ENCODE assay signal across 1 cellular context in the genomic region with DNA sequence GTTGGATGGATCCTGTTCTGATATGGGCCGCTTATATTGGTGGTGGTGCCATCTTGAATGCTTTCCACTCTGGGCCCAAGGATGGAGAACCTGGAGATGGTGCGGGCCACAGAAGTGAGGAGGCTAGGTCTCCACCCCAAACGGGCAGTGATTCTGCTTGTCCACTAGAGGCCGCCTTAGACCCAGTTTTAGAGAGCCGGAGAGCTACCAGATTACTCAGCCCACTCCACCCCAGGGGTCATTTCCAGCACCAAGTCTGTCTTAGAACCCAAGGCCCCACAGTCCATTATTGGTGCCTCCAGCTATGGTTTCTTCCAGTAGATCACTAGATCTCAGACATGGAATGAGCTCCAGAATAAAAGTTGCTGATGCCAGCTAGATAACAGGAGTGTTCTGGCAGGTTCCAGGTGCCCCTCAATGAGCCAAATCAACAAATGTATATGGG.
TF ChIP-seq lines count a peak whose summit lies in the region.

No MANE protein-coding gene starts in this region.

TF ChIP-seq in K562, 482 proteins besides CTCF, POLR2A, EP300 and RAD21 (continued from another document and continues in another):
- TF ChIP-seq, protein P1, sequence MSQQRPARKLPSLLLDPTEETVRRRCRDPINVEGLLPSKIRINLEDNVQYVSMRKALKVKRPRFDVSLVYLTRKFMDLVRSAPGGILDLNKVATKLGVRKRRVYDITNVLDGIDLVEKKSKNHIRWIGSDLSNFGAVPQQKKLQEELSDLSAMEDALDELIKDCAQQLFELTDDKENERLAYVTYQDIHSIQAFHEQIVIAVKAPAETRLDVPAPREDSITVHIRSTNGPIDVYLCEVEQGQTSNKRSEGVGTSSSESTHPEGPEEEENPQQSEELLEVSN (IDR thresholded peaks at IDR 0.05; ENCODE audit: borderline replicate concordance in 1 of 2, extremely low read depth in 1 of 2, insufficient read depth in 1 of 2, insufficient read length in 1 of 2, low read depth in 1 of 2, low read length in 1 of 2, poor library complexity in 1 of 2, severe bottlenecking in 1 of 2), result no peak
- TF ChIP-seq, protein P2, sequence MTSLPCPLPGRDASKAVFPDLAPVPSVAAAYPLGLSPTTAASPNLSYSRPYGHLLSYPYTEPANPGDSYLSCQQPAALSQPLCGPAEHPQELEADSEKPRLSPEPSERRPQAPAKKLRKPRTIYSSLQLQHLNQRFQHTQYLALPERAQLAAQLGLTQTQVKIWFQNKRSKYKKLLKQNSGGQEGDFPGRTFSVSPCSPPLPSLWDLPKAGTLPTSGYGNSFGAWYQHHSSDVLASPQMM (CRISPR knock-in tag; IDR thresholded peaks at IDR 0.05), result no peak
- TF ChIP-seq TCF3 (CRISPR knock-in tag; IDR thresholded peaks at IDR 0.05), result peak; percentile 14; the same call in 1 of the 2 replicates
- TF ChIP-seq, protein P3, sequence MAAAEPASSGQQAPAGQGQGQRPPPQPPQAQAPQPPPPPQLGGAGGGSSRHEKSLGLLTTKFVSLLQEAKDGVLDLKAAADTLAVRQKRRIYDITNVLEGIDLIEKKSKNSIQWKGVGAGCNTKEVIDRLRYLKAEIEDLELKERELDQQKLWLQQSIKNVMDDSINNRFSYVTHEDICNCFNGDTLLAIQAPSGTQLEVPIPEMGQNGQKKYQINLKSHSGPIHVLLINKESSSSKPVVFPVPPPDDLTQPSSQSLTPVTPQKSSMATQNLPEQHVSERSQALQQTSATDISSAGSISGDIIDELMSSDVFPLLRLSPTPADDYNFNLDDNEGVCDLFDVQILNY (CRISPR knock-in tag; IDR thresholded peaks at IDR 0.05), result no peak
- no peak for TF ChIP-seq MECOM (CRISPR knock-in tag; IDR thresholded peaks at IDR 0.05)
- peak; percentile 49; the same call in 1 of the 2 replicates for TF ChIP-seq NBN (IDR thresholded peaks at IDR 0.05; ENCODE audit: low read depth)
- TF ChIP-seq, protein P4, sequence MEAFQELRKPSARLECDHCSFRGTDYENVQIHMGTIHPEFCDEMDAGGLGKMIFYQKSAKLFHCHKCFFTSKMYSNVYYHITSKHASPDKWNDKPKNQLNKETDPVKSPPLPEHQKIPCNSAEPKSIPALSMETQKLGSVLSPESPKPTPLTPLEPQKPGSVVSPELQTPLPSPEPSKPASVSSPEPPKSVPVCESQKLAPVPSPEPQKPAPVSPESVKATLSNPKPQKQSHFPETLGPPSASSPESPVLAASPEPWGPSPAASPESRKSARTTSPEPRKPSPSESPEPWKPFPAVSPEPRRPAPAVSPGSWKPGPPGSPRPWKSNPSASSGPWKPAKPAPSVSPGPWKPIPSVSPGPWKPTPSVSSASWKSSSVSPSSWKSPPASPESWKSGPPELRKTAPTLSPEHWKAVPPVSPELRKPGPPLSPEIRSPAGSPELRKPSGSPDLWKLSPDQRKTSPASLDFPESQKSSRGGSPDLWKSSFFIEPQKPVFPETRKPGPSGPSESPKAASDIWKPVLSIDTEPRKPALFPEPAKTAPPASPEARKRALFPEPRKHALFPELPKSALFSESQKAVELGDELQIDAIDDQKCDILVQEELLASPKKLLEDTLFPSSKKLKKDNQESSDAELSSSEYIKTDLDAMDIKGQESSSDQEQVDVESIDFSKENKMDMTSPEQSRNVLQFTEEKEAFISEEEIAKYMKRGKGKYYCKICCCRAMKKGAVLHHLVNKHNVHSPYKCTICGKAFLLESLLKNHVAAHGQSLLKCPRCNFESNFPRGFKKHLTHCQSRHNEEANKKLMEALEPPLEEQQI (IDR thresholded peaks at IDR 0.05), result no peak
- TF ChIP-seq, protein P5, sequence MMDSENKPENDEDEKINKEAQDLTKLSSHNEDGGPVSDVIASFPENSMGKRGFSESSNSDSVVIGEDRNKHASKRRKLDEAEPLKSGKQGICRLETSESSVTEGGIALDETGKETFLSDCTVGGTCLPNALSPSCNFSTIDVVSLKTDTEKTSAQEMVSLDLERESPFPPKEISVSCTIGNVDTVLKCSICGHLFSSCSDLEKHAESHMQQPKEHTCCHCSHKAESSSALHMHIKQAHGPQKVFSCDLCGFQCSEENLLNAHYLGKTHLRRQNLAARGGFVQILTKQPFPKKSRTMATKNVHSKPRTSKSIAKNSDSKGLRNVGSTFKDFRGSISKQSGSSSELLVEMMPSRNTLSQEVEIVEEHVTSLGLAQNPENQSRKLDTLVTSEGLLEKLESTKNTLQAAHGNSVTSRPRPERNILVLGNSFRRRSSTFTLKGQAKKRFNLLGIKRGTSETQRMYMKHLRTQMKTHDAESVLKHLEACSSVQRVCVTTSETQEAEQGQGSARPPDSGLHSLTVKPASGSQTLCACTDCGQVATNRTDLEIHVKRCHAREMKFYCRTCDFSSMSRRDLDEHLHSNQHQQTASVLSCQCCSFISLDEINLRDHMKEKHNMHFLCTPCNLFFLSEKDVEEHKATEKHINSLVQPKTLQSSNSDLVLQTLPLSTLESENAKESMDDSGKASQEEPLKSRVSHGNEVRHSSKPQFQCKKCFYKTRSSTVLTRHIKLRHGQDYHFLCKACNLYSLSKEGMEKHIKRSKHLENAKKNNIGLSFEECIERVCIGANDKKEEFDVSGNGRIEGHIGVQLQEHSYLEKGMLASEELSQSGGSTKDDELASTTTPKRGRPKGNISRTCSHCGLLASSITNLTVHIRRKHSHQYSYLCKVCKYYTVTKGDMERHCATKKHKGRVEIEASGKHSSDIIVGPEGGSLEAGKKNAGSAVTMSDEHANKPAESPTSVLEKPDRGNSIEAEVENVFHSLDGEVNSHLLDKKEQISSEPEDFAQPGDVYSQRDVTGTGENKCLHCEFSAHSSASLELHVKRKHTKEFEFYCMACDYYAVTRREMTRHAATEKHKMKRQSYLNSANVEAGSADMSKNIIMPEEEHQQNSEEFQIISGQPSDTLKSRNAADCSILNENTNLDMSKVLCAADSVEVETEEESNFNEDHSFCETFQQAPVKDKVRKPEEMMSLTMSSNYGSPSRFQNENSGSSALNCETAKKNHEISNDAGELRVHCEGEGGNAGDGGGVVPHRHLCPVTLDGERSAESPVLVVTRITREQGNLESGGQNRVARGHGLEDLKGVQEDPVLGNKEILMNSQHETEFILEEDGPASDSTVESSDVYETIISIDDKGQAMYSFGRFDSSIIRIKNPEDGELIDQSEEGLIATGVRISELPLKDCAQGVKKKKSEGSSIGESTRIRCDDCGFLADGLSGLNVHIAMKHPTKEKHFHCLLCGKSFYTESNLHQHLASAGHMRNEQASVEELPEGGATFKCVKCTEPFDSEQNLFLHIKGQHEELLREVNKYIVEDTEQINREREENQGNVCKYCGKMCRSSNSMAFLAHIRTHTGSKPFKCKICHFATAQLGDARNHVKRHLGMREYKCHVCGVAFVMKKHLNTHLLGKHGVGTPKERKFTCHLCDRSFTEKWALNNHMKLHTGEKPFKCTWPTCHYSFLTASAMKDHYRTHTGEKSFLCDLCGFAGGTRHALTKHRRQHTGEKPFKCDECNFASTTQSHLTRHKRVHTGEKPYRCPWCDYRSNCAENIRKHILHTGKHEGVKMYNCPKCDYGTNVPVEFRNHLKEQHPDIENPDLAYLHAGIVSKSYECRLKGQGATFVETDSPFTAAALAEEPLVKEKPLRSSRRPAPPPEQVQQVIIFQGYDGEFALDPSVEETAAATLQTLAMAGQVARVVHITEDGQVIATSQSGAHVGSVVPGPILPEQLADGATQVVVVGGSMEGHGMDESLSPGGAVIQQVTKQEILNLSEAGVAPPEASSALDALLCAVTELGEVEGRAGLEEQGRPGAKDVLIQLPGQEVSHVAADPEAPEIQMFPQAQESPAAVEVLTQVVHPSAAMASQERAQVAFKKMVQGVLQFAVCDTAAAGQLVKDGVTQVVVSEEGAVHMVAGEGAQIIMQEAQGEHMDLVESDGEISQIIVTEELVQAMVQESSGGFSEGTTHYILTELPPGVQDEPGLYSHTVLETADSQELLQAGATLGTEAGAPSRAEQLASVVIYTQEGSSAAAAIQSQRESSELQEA (IDR thresholded peaks at IDR 0.05; ENCODE audit: low read depth), result no peak
- TF ChIP-seq TFAM (CRISPR knock-in tag; conservative IDR thresholded peaks at IDR 0.05), result no peak
- TF ChIP-seq FOXJ3 (CRISPR knock-in tag; IDR thresholded peaks at IDR 0.05), result peak; percentile 35; the same call in 1 of the 2 replicates
- TF ChIP-seq ARID2 (IDR thresholded peaks at IDR 0.05), result peak; percentile 94
- peak; percentile 35; the same call in 1 of the 2 replicates for TF ChIP-seq NR1H2 (CRISPR knock-in tag; IDR thresholded peaks at IDR 0.05)
- peak; percentile 23 for TF ChIP-seq POU5F1 (IDR thresholded peaks at IDR 0.05; ENCODE audit: borderline replicate concordance, low read depth, low read length, partially characterized antibody)
- no peak for TF ChIP-seq CHD2 (IDR thresholded peaks at IDR 0.05; ENCODE audit: low read depth, low read length)
- no peak for TF ChIP-seq ZNF583 (CRISPR knock-in tag; IDR thresholded peaks at IDR 0.05)
- no peak for TF ChIP-seq POLR2AphosphoS5 (IDR thresholded peaks at IDR 0.05; ENCODE audit: control insufficient read depth, insufficient read depth, low read depth, low read length)
- TF ChIP-seq ZC3H4 (CRISPR knock-in tag; IDR thresholded peaks at IDR 0.05; ENCODE audit: borderline replicate concordance), result no peak
- TF ChIP-seq RCOR1 (IDR thresholded peaks at IDR 0.05; ENCODE audit: borderline replicate concordance in 1 of 2, low read depth in 2 of 2, low read length in 2 of 2), result peak in 1 of 2 experiments; percentile 70; a peak in 1 of 4 replicates
- TF ChIP-seq FOSL1 (tag; conservative IDR thresholded peaks at IDR 0.05), result peak; percentile 55; the same call in 1 of the 2 replicates
- TF ChIP-seq KLF1 (tag; IDR thresholded peaks at IDR 0.05), result 0 out of 2 replicates have a peak, but pooled peaks have one; percentile 25
- 0 out of 2 replicates have a peak, but pooled peaks have one; percentile 14 for TF ChIP-seq ZNF239 (CRISPR knock-in tag; IDR thresholded peaks at IDR 0.05)
- TF ChIP-seq EHMT2 (IDR thresholded peaks at IDR 0.05), result 0 out of 2 replicates have a peak, but pooled peaks have one; percentile 38
- TF ChIP-seq, protein P6, sequence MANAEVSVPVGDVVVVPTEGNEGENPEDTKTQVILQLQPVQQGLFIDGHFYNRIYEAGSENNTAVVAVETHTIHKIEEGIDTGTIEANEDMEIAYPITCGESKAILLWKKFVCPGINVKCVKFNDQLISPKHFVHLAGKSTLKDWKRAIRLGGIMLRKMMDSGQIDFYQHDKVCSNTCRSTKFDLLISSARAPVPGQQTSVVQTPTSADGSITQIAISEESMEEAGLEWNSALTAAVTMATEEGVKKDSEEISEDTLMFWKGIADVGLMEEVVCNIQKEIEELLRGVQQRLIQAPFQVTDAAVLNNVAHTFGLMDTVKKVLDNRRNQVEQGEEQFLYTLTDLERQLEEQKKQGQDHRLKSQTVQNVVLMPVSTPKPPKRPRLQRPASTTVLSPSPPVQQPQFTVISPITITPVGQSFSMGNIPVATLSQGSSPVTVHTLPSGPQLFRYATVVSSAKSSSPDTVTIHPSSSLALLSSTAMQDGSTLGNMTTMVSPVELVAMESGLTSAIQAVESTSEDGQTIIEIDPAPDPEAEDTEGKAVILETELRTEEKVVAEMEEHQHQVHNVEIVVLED (CRISPR knock-in tag; IDR thresholded peaks at IDR 0.05), result no peak
- TF ChIP-seq CREM (IDR thresholded peaks at IDR 0.05; ENCODE audit: low read depth), result 0 out of 2 replicates have a peak, but pooled peaks have one; percentile 27
- no peak for TF ChIP-seq CEBPB (tag; IDR thresholded peaks at IDR 0.05)
- TF ChIP-seq, protein P7, sequence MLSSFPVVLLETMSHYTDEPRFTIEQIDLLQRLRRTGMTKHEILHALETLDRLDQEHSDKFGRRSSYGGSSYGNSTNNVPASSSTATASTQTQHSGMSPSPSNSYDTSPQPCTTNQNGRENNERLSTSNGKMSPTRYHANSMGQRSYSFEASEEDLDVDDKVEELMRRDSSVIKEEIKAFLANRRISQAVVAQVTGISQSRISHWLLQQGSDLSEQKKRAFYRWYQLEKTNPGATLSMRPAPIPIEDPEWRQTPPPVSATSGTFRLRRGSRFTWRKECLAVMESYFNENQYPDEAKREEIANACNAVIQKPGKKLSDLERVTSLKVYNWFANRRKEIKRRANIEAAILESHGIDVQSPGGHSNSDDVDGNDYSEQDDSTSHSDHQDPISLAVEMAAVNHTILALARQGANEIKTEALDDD (IDR thresholded peaks at IDR 0.05), result no peak
- TF ChIP-seq, protein P8, sequence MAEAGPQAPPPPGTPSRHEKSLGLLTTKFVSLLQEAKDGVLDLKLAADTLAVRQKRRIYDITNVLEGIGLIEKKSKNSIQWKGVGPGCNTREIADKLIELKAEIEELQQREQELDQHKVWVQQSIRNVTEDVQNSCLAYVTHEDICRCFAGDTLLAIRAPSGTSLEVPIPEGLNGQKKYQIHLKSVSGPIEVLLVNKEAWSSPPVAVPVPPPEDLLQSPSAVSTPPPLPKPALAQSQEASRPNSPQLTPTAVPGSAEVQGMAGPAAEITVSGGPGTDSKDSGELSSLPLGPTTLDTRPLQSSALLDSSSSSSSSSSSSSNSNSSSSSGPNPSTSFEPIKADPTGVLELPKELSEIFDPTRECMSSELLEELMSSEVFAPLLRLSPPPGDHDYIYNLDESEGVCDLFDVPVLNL (CRISPR knock-in tag; IDR thresholded peaks at IDR 0.05; ENCODE audit: low read depth), result no peak
- TF ChIP-seq HDGF (IDR thresholded peaks at IDR 0.05), result peak; percentile 85; the same call in 1 of the 2 replicates
- no peak for TF ChIP-seq ZKSCAN8 (CRISPR knock-in tag; IDR thresholded peaks at IDR 0.05)
- TF ChIP-seq HOXB6 (CRISPR knock-in tag; IDR thresholded peaks at IDR 0.05; ENCODE audit: borderline replicate concordance), result no peak
- TF ChIP-seq, protein P9, sequence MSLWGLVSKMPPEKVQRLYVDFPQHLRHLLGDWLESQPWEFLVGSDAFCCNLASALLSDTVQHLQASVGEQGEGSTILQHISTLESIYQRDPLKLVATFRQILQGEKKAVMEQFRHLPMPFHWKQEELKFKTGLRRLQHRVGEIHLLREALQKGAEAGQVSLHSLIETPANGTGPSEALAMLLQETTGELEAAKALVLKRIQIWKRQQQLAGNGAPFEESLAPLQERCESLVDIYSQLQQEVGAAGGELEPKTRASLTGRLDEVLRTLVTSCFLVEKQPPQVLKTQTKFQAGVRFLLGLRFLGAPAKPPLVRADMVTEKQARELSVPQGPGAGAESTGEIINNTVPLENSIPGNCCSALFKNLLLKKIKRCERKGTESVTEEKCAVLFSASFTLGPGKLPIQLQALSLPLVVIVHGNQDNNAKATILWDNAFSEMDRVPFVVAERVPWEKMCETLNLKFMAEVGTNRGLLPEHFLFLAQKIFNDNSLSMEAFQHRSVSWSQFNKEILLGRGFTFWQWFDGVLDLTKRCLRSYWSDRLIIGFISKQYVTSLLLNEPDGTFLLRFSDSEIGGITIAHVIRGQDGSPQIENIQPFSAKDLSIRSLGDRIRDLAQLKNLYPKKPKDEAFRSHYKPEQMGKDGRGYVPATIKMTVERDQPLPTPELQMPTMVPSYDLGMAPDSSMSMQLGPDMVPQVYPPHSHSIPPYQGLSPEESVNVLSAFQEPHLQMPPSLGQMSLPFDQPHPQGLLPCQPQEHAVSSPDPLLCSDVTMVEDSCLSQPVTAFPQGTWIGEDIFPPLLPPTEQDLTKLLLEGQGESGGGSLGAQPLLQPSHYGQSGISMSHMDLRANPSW (CRISPR knock-in tag; IDR thresholded peaks at IDR 0.05), result no peak
- TF ChIP-seq XRCC5 (IDR thresholded peaks at IDR 0.05; ENCODE audit: low read depth, low read length), result peak; percentile 70; the same call in 1 of the 2 replicates
- TF ChIP-seq DPF2 (IDR thresholded peaks at IDR 0.05), result peak; percentile 30; the same call in 1 of the 2 replicates
- no peak for TF ChIP-seq ZFP30 (CRISPR knock-in tag; IDR thresholded peaks at IDR 0.05; ENCODE audit: borderline replicate concordance)
- TF ChIP-seq SIN3B (IDR thresholded peaks at IDR 0.05; ENCODE audit: low read depth), result 0 out of 2 replicates have a peak, but pooled peaks have one; percentile 6
- 0 out of 2 replicates have a peak, but pooled peaks have one; percentile 52 for TF ChIP-seq ZBTB7A (IDR thresholded peaks at IDR 0.05; ENCODE audit: borderline replicate concordance, control insufficient read depth, low read depth, low read length)
- TF ChIP-seq HCFC1 (IDR thresholded peaks at IDR 0.05; ENCODE audit: low read depth, low read length), result 0 out of 2 replicates have a peak, but pooled peaks have one; percentile 23
- no peak for TF ChIP-seq RBM25 (IDR thresholded peaks at IDR 0.05; ENCODE audit: low read depth, low read length, severe bottlenecking)
